In the genomic region with DNA sequence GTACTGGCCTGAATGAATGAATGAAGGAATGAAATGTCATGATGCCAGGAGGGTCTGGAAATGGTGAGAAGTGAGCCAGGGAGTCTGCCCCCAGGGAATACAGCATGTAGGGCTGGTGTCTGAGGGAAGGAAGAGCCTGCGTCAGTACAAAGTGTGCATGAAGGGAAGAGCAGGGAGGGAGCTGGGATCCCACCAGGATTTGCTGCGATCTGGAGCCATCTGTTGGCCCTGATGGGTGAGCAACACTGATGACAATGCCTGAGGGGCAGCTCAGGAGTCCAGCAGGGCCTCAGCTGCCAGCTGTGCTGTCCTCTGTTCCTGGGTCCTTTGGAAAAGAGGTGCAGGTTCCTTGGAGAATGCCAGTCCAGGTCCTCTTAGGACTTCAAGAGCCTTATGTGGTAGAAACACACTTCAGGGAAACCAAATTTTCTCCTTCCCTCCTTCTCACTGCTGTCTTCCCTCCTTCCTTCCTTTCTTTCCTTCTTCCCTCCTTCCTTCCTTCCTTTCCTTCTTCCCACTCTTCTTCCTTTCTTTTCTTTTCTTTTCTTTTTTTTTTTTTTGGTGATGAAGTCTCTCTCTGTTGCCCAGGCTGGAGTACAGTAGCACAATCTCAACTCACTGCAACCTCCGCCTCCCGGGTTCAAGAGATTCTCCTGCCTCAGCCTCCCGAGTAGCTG, we compare ENCODE assay signal across 12 cellular contexts. TPM values are rescaled to one million over a fixed set of nuclear protein-coding genes. Genes with fewer than 3 reads are reported as not detected.
DNase-seq lines count a peak whose midpoint lies in the region; ATAC-seq and TF ChIP-seq lines count a peak whose summit lies in the region.
"Had no signal": no experiment of that assay in that cellular context is flagged by ENCODE, and none has a peak within 500 bp of the region (broad histone marks: within the 10 kb centered on the region; RNA-seq: fewer than 3 reads in every experiment).

No MANE protein-coding gene starts in this region.

- intact Hi-C loops in left ventricle myocardium inferior (cut with micrococcal nuclease) = no loop called here
- intact Hi-C loops in naive thymus-derived CD4-positive, alpha-beta T cell (cut with micrococcal nuclease) = no loop called here

- POLR2A ChIA-PET in naive thymus-derived CD4-positive, alpha-beta T cell (lab: Charles Lee) = no interaction called here

- TF ChIP-seq CTCF in cardiac muscle cell (IDR thresholded peaks at IDR 0.05; ENCODE audit: low read depth, low read length) (peak; percentile 28), left ventricle myocardium inferior (IDR thresholded peaks at IDR 0.05; ENCODE audit: borderline replicate concordance) (no peak), fibroblast of the aortic adventitia (IDR thresholded peaks at IDR 0.05; ENCODE audit: insufficient read depth, low read length) (peak; percentile 28)

- H3K4me3 Mint-ChIP-seq in naive thymus-derived CD4-positive, alpha-beta T cell = no peak overlapping the region

- peak in 1 of 2 donors; percentile 52 for DNase-seq in cardiac muscle cell (ENCODE audit: low read depth in 1 of 2, low spot score in 1 of 2)
- DNase-seq in left ventricle myocardium inferior = no peak
- peak; percentile 82 for DNase-seq in RPMI7951 (ENCODE audit: low read depth)
- peak; percentile 42 for DNase-seq in fibroblast of the aortic adventitia (ENCODE audit: low read depth)
- DNase-seq in superior temporal gyrus (ENCODE audit: extremely low spot score) = peak; percentile 65
- DNase-seq in naive thymus-derived CD4-positive, alpha-beta T cell = no peak
- no peak for DNase-seq in cerebellar nuclear complex (lab: John Stamatoyannopoulos, UW)
- DNase-seq: occipital lobe had no signal

- H3K27me3 ChIP-seq in cardiac muscle cell (no peaks in the 10 kb centered on the region), left ventricle myocardium inferior (ENCODE audit: low read depth) (peaks cover 34% of the 10 kb centered on the region)
- no peaks in the 10 kb centered on the region for H3K27me3 ChIP-seq in naive thymus-derived CD4-positive, alpha-beta T cell (ENCODE audit: control insufficient read depth in 2 of 2, insufficient read depth in 2 of 2, low read length in 2 of 2)

- H3K27ac ChIP-seq in cardiac muscle cell (no peak overlapping the region), left ventricle myocardium inferior (replicated peaks) (no peak overlapping the region)
- H3K27ac ChIP-seq in naive thymus-derived CD4-positive, alpha-beta T cell (ENCODE audit: low read depth, low read length) = no peak overlapping the region

- CTCF ChIA-PET in naive thymus-derived CD4-positive, alpha-beta T cell (lab: Charles Lee) = no interaction called here

- H3K9me3 ChIP-seq in cardiac muscle cell (ENCODE audit: low read depth) (no peaks in the 10 kb centered on the region), left ventricle myocardium inferior (replicated peaks) (no peaks in the 10 kb centered on the region)
- H3K9me3 ChIP-seq in naive thymus-derived CD4-positive, alpha-beta T cell (ENCODE audit: control insufficient read depth in 2 of 3, low read length in 3 of 3) = no peaks in the 10 kb centered on the region

- H3K4me1 ChIP-seq in cardiac muscle cell (ENCODE audit: low read depth) (no peaks in the 10 kb centered on the region), left ventricle myocardium inferior (no peaks in the 10 kb centered on the region)
- no peaks in the 10 kb centered on the region for H3K4me1 ChIP-seq in naive thymus-derived CD4-positive, alpha-beta T cell (ENCODE audit: control insufficient read depth in 2 of 2, insufficient read depth in 2 of 2, low read length in 2 of 2)

- H3K9me3 Mint-ChIP-seq in naive thymus-derived CD4-positive, alpha-beta T cell = peaks cover 0 to 4% (median 0%) of the 10 kb centered on the region in 11 donors

- peaks cover 0 to 1% (median 0%) of the 10 kb centered on the region in 7 donors for H3K4me1 Mint-ChIP-seq in naive thymus-derived CD4-positive, alpha-beta T cell

- H3K36me3 ChIP-seq in cardiac muscle cell = no peaks in the 10 kb centered on the region
- no peaks in the 10 kb centered on the region for H3K36me3 ChIP-seq in left ventricle myocardium inferior
- H3K36me3 ChIP-seq in naive thymus-derived CD4-positive, alpha-beta T cell (ENCODE audit: control insufficient read depth in 2 of 3, insufficient read depth in 3 of 3, low read length in 3 of 3) = no peaks in the 10 kb centered on the region

- H3K36me3 Mint-ChIP-seq in naive thymus-derived CD4-positive, alpha-beta T cell = no peaks in the 10 kb centered on the region

- peaks cover 3 to 43% (median 35%) of the 10 kb centered on the region in 5 donors for H3K27me3 Mint-ChIP-seq in naive thymus-derived CD4-positive, alpha-beta T cell

- no peak overlapping the region for H3K4me3 ChIP-seq in cardiac muscle cell
- no peak overlapping the region for H3K4me3 ChIP-seq in left ventricle myocardium inferior
- H3K4me3 ChIP-seq in fibroblast of the aortic adventitia (ENCODE audit: low read depth, low read length) = no peak overlapping the region
- no peak overlapping the region for H3K4me3 ChIP-seq in naive thymus-derived CD4-positive, alpha-beta T cell (ENCODE audit: low read length)

- no peak for ATAC-seq in naive thymus-derived CD4-positive, alpha-beta T cell
- ATAC-seq in HG03175 (IDR thresholded peaks at IDR 0.05; ENCODE audit: unreplicated experiment) = no peak
- ATAC-seq: left lobe of liver had no signal

- H3K27ac Mint-ChIP-seq in naive thymus-derived CD4-positive, alpha-beta T cell = no peak overlapping the region

RNA-seq across cellular contexts. Expression of a gene that starts 11.5 kb away (rescaled TPM):
- not detected in 2 replicates for total RNA-seq in cardiac muscle cell
- polyA plus RNA-seq in cardiac muscle cell = not detected in 2 replicates
- total RNA-seq in left ventricle myocardium inferior = not detected
- total RNA-seq in RPMI7951 (2014; rRNA removed; shearing (Covaris generic)) = 0.24 and 0.29 TPM in 2 replicates
- total RNA-seq in fibroblast of the aortic adventitia (ENCODE audit: low replicate concordance) = 1.4 TPM in 1 of 2 replicates, not detected in the other
- 1 to 10 TPM in 1 of 5 experiments, under 1 TPM in 1, not detected in 3; 0.29 to 2.4 TPM for total RNA-seq in naive thymus-derived CD4-positive, alpha-beta T cell
- not detected for polyA plus RNA-seq in naive thymus-derived CD4-positive, alpha-beta T cell
- total RNA-seq: occipital lobe had no signal

RNA-seq across cellular contexts. Expression of a gene that starts 30.9 kb away (rescaled TPM):
- not detected in 2 replicates for total RNA-seq in cardiac muscle cell
- polyA plus RNA-seq in cardiac muscle cell = not detected in 2 replicates
- 0.19 TPM for total RNA-seq in left ventricle myocardium inferior
- not detected in 2 replicates for total RNA-seq in RPMI7951 (2014; rRNA removed; shearing (Covaris generic))
- not detected in 2 replicates for total RNA-seq in fibroblast of the aortic adventitia (ENCODE audit: low replicate concordance)
- total RNA-seq in naive thymus-derived CD4-positive, alpha-beta T cell = not detected
- not detected for polyA plus RNA-seq in naive thymus-derived CD4-positive, alpha-beta T cell
- polyA plus RNA-seq: esophagus had no signal

RNA-seq across cellular contexts. Expression of a gene that starts 54.9 kb away (rescaled TPM):
- total RNA-seq in cardiac muscle cell (not detected in 2 replicates), left ventricle myocardium inferior (7.1 TPM), fibroblast of the aortic adventitia (ENCODE audit: low replicate concordance) (4.9 and 10.8 TPM in 2 replicates)
- not detected in 2 replicates for polyA plus RNA-seq in cardiac muscle cell
- 0.59 and 1.1 TPM in 2 replicates for total RNA-seq in RPMI7951 (2014; rRNA removed; shearing (Covaris generic))
- not detected for total RNA-seq in naive thymus-derived CD4-positive, alpha-beta T cell
- not detected for polyA plus RNA-seq in naive thymus-derived CD4-positive, alpha-beta T cell
- total RNA-seq: H4 had no signal

Comparison
In these comparisons a context has a peak if more than half of its experiments do, and no peak if none do; other contexts are left out.
1. DNase-seq: peak in RPMI7951 (single experiment), fibroblast of the aortic adventitia (single experiment) and superior temporal gyrus (single experiment); none in left ventricle myocardium inferior (single experiment), naive thymus-derived CD4-positive, alpha-beta T cell (0 of 9) and cerebellar nuclear complex (0 of 2).